In genomic region chr1:152013664-152014237, GRCh38 we compare ENCODE assay signal across 8 cellular contexts. TPM values are rescaled to one million over a fixed set of nuclear protein-coding genes. Genes with fewer than 3 reads are reported as not detected.
DNase-seq lines count a peak whose midpoint lies in the region; ATAC-seq and TF ChIP-seq lines count a peak whose summit lies in the region.

No MANE protein-coding gene starts in this region.

- H3K27me3 ChIP-seq in trophoblast cell (ENCODE audit: insufficient read depth, low read length) (no peaks in the 10 kb centered on the region), neuronal stem cell (ENCODE audit: control insufficient read depth in 3 of 3, insufficient read depth in 3 of 3, low read depth in 1 of 3, low read length in 3 of 3) (no peaks in the 10 kb centered on the region)

- no CpG with 5 or more reads among the region's 3 CpGs for WGBS in trophoblast cell (ENCODE audit: extremely low coverage, insufficient coverage, insufficient read length)
- WGBS in neuronal stem cell (ENCODE audit: extremely low coverage in 2 of 2, insufficient read length in 2 of 2, insufficient replicate concordance in 1 of 2), 2 donors = no CpG with 5 or more reads among the region's 3 CpGs

- H3K4me1 ChIP-seq in trophoblast cell (ENCODE audit: control insufficient read depth in 1 of 2, insufficient read depth in 2 of 2, low read length in 2 of 2) = peaks cover 2 to 4% of the 10 kb centered on the region in 2 experiments
- H3K4me1 ChIP-seq in neuronal stem cell (ENCODE audit: control insufficient read depth in 2 of 2, insufficient read depth in 1 of 2, low read depth in 1 of 2, low read length in 2 of 2) = no peaks in the 10 kb centered on the region

- ATAC-seq in HG03457 (IDR thresholded peaks at IDR 0.05; ENCODE audit: unreplicated experiment) = no peak

- H2AK5ac ChIP-seq in trophoblast cell (ENCODE audit: low read length) (no peak overlapping the region), neuronal stem cell (ENCODE audit: low read depth, low read length) (no peak overlapping the region)

- H2BK5ac ChIP-seq in trophoblast cell (ENCODE audit: low read depth, low read length, poor library complexity) (no peak overlapping the region), neuronal stem cell (ENCODE audit: low read length) (no peak overlapping the region)

- in situ Hi-C loops in GM13976 (cut with MboI; ENCODE audit: low sequenced_read_pairs, unreplicated experiment) = no loop called here

- no peak overlapping the region for H4K12ac ChIP-seq in trophoblast cell (ENCODE audit: low read depth, low read length)

- no peaks in the 10 kb centered on the region for H3K79me1 ChIP-seq in trophoblast cell (ENCODE audit: low read length)
- no peaks in the 10 kb centered on the region for H3K79me1 ChIP-seq in neuronal stem cell (ENCODE audit: low read depth, low read length)

- H2AFZ ChIP-seq in trophoblast cell (ENCODE audit: insufficient read depth, low read length, poor library complexity) (no peak overlapping the region), neuronal stem cell (ENCODE audit: low read length) (no peak overlapping the region)

- H3K23ac ChIP-seq in trophoblast cell (ENCODE audit: low read length) = no peak overlapping the region
- H3K23ac ChIP-seq in neuronal stem cell (ENCODE audit: low read depth, low read length, poor library complexity) = no peak overlapping the region

- TF ChIP-seq CTCF in GM13976 (IDR thresholded peaks at IDR 0.05; ENCODE audit: borderline replicate concordance, control extremely low read depth, extremely low read depth, insufficient read depth, missing control alignments) (peak; percentile 56), RWPE1 (conservative IDR thresholded peaks at IDR 0.05; ENCODE audit: low read depth) (peak; percentile 39)

- POLR2A ChIA-PET in RWPE1 (lab: Yijun Ruan, JAX; ENCODE audit: low non-redundant PET) = no interaction called here

- H3K79me2 ChIP-seq in trophoblast cell (ENCODE audit: control insufficient read depth, insufficient read depth, low read length, poor library complexity) = no peaks in the 10 kb centered on the region

- H3K4me3 ChIP-seq in trophoblast cell (ENCODE audit: low read depth, low read length) (no peak overlapping the region), neuronal stem cell (ENCODE audit: low read length in 2 of 2) (no peak overlapping the region)

- H3K14ac ChIP-seq in trophoblast cell (ENCODE audit: low read length) (no peak overlapping the region), neuronal stem cell (ENCODE audit: low read length) (no peak overlapping the region)

- H3K9me3 ChIP-seq in trophoblast cell (ENCODE audit: insufficient read depth, low read depth, low read length) (no peaks in the 10 kb centered on the region), neuronal stem cell (replicated peaks in 1 of 2; ENCODE audit: control insufficient read depth in 2 of 2, insufficient read depth in 1 of 2, low read depth in 1 of 2, low read length in 2 of 2) (no peaks in the 10 kb centered on the region)

- CTCF ChIA-PET in RWPE1 (lab: Yijun Ruan, JAX) = interaction anchor here (0.6 to 1.4 kb wide), 11 partner anchors 9 to 116 kb away, joined by 3 to 5 read pairs (median 3); no protein-coding TSS in a partner anchor

- no peak overlapping the region for H3K27ac ChIP-seq in RWPE1
- no peak overlapping the region for H3K27ac ChIP-seq in trophoblast cell (ENCODE audit: low read depth, low read length)
- H3K27ac ChIP-seq in neuronal stem cell (replicated peaks; ENCODE audit: low read length) = no peak overlapping the region

- DNase-seq in AG20443 (ENCODE audit: low spot score) = peak; percentile 58
- no peak for DNase-seq in GM13976 (ENCODE audit: low spot score)
- DNase-seq in RWPE1 (ENCODE audit: low spot score) = no peak
- peak; percentile 67 for DNase-seq in ecto neural progenitor cell (ENCODE audit: low spot score)
- peak; percentile 49 to 70 for DNase-seq in trophoblast cell
- DNase-seq in neuronal stem cell (ENCODE audit: low spot score) = no peak
- DNase-seq in NCI-H146 treated with DMSO at 0.1 percent for 48 hours (lab: John Stamatoyannopoulos, UW; ENCODE audit: unreplicated experiment) = no peak

- no peak overlapping the region for H3K9ac ChIP-seq in trophoblast cell (ENCODE audit: low read length)
- H3K9ac ChIP-seq in neuronal stem cell (ENCODE audit: low read depth, low read length, poor library complexity) = no peak overlapping the region

- no peak overlapping the region for H2BK12ac ChIP-seq in trophoblast cell (ENCODE audit: low read length)
- no peak overlapping the region for H2BK12ac ChIP-seq in neuronal stem cell (ENCODE audit: low read length)

- H2BK120ac ChIP-seq in trophoblast cell (ENCODE audit: insufficient read depth, low read length, poor library complexity) (no peak overlapping the region), neuronal stem cell (ENCODE audit: low read depth, low read length) (no peak overlapping the region)

- no peak overlapping the region for H2BK15ac ChIP-seq in neuronal stem cell (ENCODE audit: low read length)

- no peak overlapping the region for H3K18ac ChIP-seq in trophoblast cell (ENCODE audit: low read length)
- H3K18ac ChIP-seq in neuronal stem cell (ENCODE audit: low read length) = no peak overlapping the region

- H4K8ac ChIP-seq in trophoblast cell (ENCODE audit: low read depth, low read length) (no peak overlapping the region), neuronal stem cell (ENCODE audit: low read depth, low read length) (no peak overlapping the region)

- H4K91ac ChIP-seq in trophoblast cell (ENCODE audit: low read depth, low read length) = no peak overlapping the region
- H4K91ac ChIP-seq in neuronal stem cell (ENCODE audit: low read depth, low read length, poor library complexity) = no peak overlapping the region

- H3K36me3 ChIP-seq in trophoblast cell (ENCODE audit: control insufficient read depth in 1 of 2, insufficient read depth in 2 of 2, low read length in 2 of 2) (no peaks in the 10 kb centered on the region), neuronal stem cell (replicated peaks in 1 of 2; ENCODE audit: control insufficient read depth in 2 of 2, insufficient read depth in 2 of 2, low read length in 2 of 2) (no peaks in the 10 kb centered on the region)

- H3K4ac ChIP-seq in trophoblast cell (ENCODE audit: low read depth, low read length) = no peak overlapping the region
- no peak overlapping the region for H3K4ac ChIP-seq in neuronal stem cell (ENCODE audit: low read length)

- H3K4me2 ChIP-seq in trophoblast cell (ENCODE audit: low read length) (no peak overlapping the region), neuronal stem cell (ENCODE audit: insufficient read depth, low read length, poor library complexity, severe bottlenecking) (no peak overlapping the region)

RNA-seq across cellular contexts. Expression of gene S100A10, which starts 20.1 kb away (rescaled TPM):
- polyA plus RNA-seq in trophoblast cell (2013) = 1,216 and 1,221 TPM in 2 replicates
- 3.4 TPM for polyA plus RNA-seq in neuronal stem cell (2013, experiment 1 of 2)
- 3.2 TPM for polyA plus RNA-seq in neuronal stem cell (2013, experiment 2 of 2)

RNA-seq across cellular contexts. Expression of gene S100A11, which starts 23.1 kb away (rescaled TPM):
- polyA plus RNA-seq in trophoblast cell (2013) = 4,655 and 4,754 TPM in 2 replicates
- 13.5 TPM for polyA plus RNA-seq in neuronal stem cell (2013, experiment 1 of 2)
- polyA plus RNA-seq in neuronal stem cell (2013, experiment 2 of 2) = 14.0 TPM

Comparison
In these comparisons a context has a peak if more than half of its experiments do, and no peak if none do; other contexts are left out.
1. DNase-seq: peak in AG20443 (single experiment), ecto neural progenitor cell (single experiment) and trophoblast cell (2 of 2); none in GM13976 (single experiment), RWPE1 (single experiment), neuronal stem cell (single experiment) and NCI-H146 treated with DMSO at 0.1 percent for 48 hours (single experiment).